ENCODE assay signal across 12 cellular contexts in the genomic region with DNA sequence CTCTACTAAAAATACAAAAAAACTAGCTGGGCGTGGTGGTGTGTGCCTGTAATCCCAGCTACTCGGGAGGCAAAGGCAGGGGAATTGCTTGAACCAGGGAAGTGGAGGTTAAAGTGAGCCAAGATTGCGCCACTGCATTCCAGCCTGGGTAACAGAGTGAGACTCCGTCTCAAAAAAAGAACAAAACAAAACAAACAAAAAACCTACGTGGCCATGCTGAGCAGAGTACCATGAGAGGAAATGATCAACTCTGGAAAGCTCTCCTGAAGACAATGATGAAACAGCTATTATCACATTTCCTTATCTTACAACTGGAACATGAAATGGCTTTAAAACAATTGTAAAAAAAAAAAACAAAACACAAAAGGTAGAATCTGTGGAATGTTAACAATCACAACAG.
DNase-seq lines count a peak whose midpoint lies in the region; ATAC-seq and TF ChIP-seq lines count a peak whose summit lies in the region.
"Had no signal": no experiment of that assay in that cellular context is flagged by ENCODE, and none has a peak within 500 bp of the region (broad histone marks: within the 10 kb centered on the region; RNA-seq: fewer than 3 reads in every experiment).

No MANE protein-coding gene starts in this region.

- H3K4me3 ChIP-seq in fibroblast of pulmonary artery (replicated peaks; ENCODE audit: low read depth, low read length) (no peak overlapping the region), psoas muscle (no peak overlapping the region)

- no peak overlapping the region for H3K4me3 Mint-ChIP-seq in T-helper 17 cell
- no peak overlapping the region for H3K4me3 Mint-ChIP-seq in activated T-helper 2 cell treated with anti-CD3 and anti-CD28 coated beads, Interferon-gamma antibody, Interleukin-2, Interleukin-4, amounts not matched to agents 10 μg/mL and 5 μg/mL and 100 μg/mL, durations not matched to agents 14 hours and 24 hours and 36 hours (ENCODE audit: low read depth)

- ATAC-seq in T-helper 17 cell = no peak
- ATAC-seq in psoas muscle = peak in 2 of 4 donors; percentile 30 to 48
- ATAC-seq: left colon had no signal

- H3K36me3 Mint-ChIP-seq in T-helper 17 cell (ENCODE audit: low read depth) = peaks cover under 1% of the 10 kb centered on the region
- peaks cover 76% of the 10 kb centered on the region for H3K36me3 Mint-ChIP-seq in activated T-helper 2 cell treated with anti-CD3 and anti-CD28 coated beads, Interferon-gamma antibody, Interleukin-2, Interleukin-4, amounts not matched to agents 10 μg/mL and 5 μg/mL and 100 μg/mL, durations not matched to agents 14 hours and 24 hours and 36 hours (ENCODE audit: low read depth)

- no peaks in the 10 kb centered on the region for H3K9me3 Mint-ChIP-seq in activated T-helper 2 cell treated with anti-CD3 and anti-CD28 coated beads, Interferon-gamma antibody, Interleukin-2, Interleukin-4, amounts not matched to agents 10 μg/mL and 5 μg/mL and 100 μg/mL, durations not matched to agents 14 hours and 24 hours and 36 hours

- no peaks in the 10 kb centered on the region for H3K9me3 ChIP-seq in T-helper 17 cell (ENCODE audit: control insufficient read depth, low read length, poor library complexity, severe bottlenecking)
- no peaks in the 10 kb centered on the region for H3K9me3 ChIP-seq in psoas muscle

- H3K27me3 Mint-ChIP-seq in T-helper 17 cell = no peaks in the 10 kb centered on the region
- no peaks in the 10 kb centered on the region for H3K27me3 Mint-ChIP-seq in activated T-helper 2 cell treated with anti-CD3 and anti-CD28 coated beads, Interferon-gamma antibody, Interleukin-2, Interleukin-4, amounts not matched to agents 10 μg/mL and 5 μg/mL and 100 μg/mL, durations not matched to agents 14 hours and 24 hours and 36 hours (ENCODE audit: low read depth)

- intact Hi-C loops in psoas muscle (cut with DNase I) = no loop called here
- intact Hi-C loops in activated T-helper 2 cell treated with anti-CD3 and anti-CD28 coated beads, Interferon-gamma antibody, Interleukin-2, Interleukin-4, amounts not matched to agents 10 μg/mL and 5 μg/mL and 100 μg/mL, durations not matched to agents 14 hours and 24 hours and 36 hours (cut with micrococcal nuclease) = no loop called here

- H3K27me3 ChIP-seq in psoas muscle (ENCODE audit: insufficient read depth in 3 of 3, low read length in 2 of 3) = no peaks in the 10 kb centered on the region

- DNase-seq in GF-D8 (lab: John Stamatoyannopoulos, UW) = peak; percentile 17
- no peak for DNase-seq in T-helper 17 cell
- DNase-seq in fibroblast of pulmonary artery (ENCODE audit: low read depth) = peak; percentile 93
- no peak for DNase-seq in psoas muscle
- no peak for DNase-seq in activated CD4-positive, alpha-beta T cell treated with anti-CD3 and anti-CD28 coated beads, Interleukin-2, amount 50 U/mL, for 48 hours
- DNase-seq in activated T-helper 2 cell treated with anti-CD3 and anti-CD28 coated beads, Interferon-gamma antibody, Interleukin-2, Interleukin-4, amounts not matched to agents 10 μg/mL and 5 μg/mL and 100 μg/mL, durations not matched to agents 14 hours and 24 hours and 36 hours (ENCODE audit: low spot score) = no peak
- DNase-seq in NCI-H187 (lab: John Stamatoyannopoulos, UW) = no peak
- no peak for DNase-seq in NCI-H82 (lab: John Stamatoyannopoulos, UW)
- DNase-seq: DMS 273 treated with DMSO at 0.1 percent for 48 hours; effector memory CD4-positive, alpha-beta T cell; left colon; MM.1S had no signal

- TF ChIP-seq CTCF in fibroblast of pulmonary artery (IDR thresholded peaks at IDR 0.05; ENCODE audit: low read length, missing control alignments) (no peak), psoas muscle (IDR thresholded peaks at IDR 0.05) (no peak)

- H3K27ac Mint-ChIP-seq in T-helper 17 cell = peak overlapping the region; percentile 34
- H3K27ac Mint-ChIP-seq in activated T-helper 2 cell treated with anti-CD3 and anti-CD28 coated beads, Interferon-gamma antibody, Interleukin-2, Interleukin-4, amounts not matched to agents 10 μg/mL and 5 μg/mL and 100 μg/mL, durations not matched to agents 14 hours and 24 hours and 36 hours = no peak overlapping the region

- peak overlapping the region; percentile 27 for H3K27ac ChIP-seq in psoas muscle

- no peaks in the 10 kb centered on the region for H3K4me1 ChIP-seq in psoas muscle

- H3K36me3 ChIP-seq in psoas muscle (ENCODE audit: insufficient read depth in 1 of 2, low read depth in 1 of 2) = peaks cover 0 to 13% of the 10 kb centered on the region in 2 donors

- WGBS in psoas muscle, 3 donors = 60 to 75% (median 61%) methylated on average over 5 of the region's 5 CpGs

- peaks cover 13% of the 10 kb centered on the region for H3K4me1 Mint-ChIP-seq in T-helper 17 cell
- peaks cover 57% of the 10 kb centered on the region for H3K4me1 Mint-ChIP-seq in activated T-helper 2 cell treated with anti-CD3 and anti-CD28 coated beads, Interferon-gamma antibody, Interleukin-2, Interleukin-4, amounts not matched to agents 10 μg/mL and 5 μg/mL and 100 μg/mL, durations not matched to agents 14 hours and 24 hours and 36 hours (ENCODE audit: low read depth)

Comparison
In these comparisons a context has a peak if more than half of its experiments do, and no peak if none do; other contexts are left out.
1. DNase-seq: peak in GF-D8 (single experiment) and fibroblast of pulmonary artery (single experiment); none in T-helper 17 cell (0 of 3), psoas muscle (0 of 2), activated CD4-positive, alpha-beta T cell treated with anti-CD3 and anti-CD28 coated beads, Interleukin-2, amount 50 U/mL, for 48 hours (0 of 2), activated T-helper 2 cell treated with anti-CD3 and anti-CD28 coated beads, Interferon-gamma antibody, Interleukin-2, Interleukin-4, amounts not matched to agents 10 μg/mL and 5 μg/mL and 100 μg/mL, durations not matched to agents 14 hours and 24 hours and 36 hours (single experiment), NCI-H187 (0 of 2) and NCI-H82 (single experiment).